Comparison of ENCODE assay signal across 3 cellular contexts in the genomic region with DNA sequence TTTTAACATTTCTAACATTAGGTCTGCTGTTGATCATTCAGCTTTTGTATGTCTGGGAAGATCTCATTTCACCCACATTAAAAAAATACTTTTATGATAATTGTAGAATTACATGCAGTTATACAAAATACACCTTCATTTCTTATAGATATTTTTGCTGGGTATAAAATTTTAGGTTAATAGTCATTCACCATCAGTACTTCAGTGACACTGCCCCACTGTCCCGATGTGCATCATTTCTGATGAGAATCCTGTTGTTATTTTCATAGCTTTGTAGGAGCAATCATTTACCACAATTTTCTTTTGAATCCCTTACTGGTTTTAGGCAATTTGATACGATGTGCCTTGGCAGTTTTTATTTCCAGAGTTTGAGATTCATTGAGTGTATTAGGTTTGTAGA.
TF ChIP-seq lines count a peak whose summit lies in the region.

No MANE protein-coding gene starts in this region.

TF ChIP-seq in HepG2, 621 proteins besides CTCF, POLR2A, EP300 and RAD21:
- no peak for TF ChIP-seq ZNF296 (CRISPR knock-in tag; conservative IDR thresholded peaks at IDR 0.05)
- peak; percentile 100 for TF ChIP-seq ZFP1 (CRISPR knock-in tag; IDR thresholded peaks at IDR 0.05)

TF ChIP-seq in HEK293, 187 proteins besides CTCF, POLR2A, EP300 and RAD21:
- TF ChIP-seq ZNF549 (tag by site-specific recombination; IDR thresholded peaks at IDR 0.05): peak; percentile 25; the same call in 1 of the 2 replicates
- no peak for TF ChIP-seq ZBTB21 (tag by site-specific recombination; IDR thresholded peaks at IDR 0.05)
- no peak for TF ChIP-seq ZNF600 (tag by site-specific recombination; IDR thresholded peaks at IDR 0.05)
- TF ChIP-seq SETDB1 (IDR thresholded peaks at IDR 0.05; ENCODE audit: insufficient read length, low read length): peak; percentile 90
TF ChIP-seq in HEK293: peak in this region for 2.

TF ChIP-seq in K562, 482 proteins besides CTCF, POLR2A, EP300 and RAD21:
- peak in 1 of 2 experiments; percentile 64; a peak in 1 of 3 replicates for TF ChIP-seq CBX3 (IDR thresholded peaks at IDR 0.05; ENCODE audit: borderline replicate concordance in 1 of 2, low read length in 2 of 2)
- peak in 1 of 2 experiments; percentile 12; a peak in 1 of 4 replicates for TF ChIP-seq TRIM24 (IDR thresholded peaks at IDR 0.05)
- TF ChIP-seq RFX1 (IDR thresholded peaks at IDR 0.05): no peak
- no peak for TF ChIP-seq PRPF4 (IDR thresholded peaks at IDR 0.05; ENCODE audit: insufficient read depth, low read depth, low read length, poor library complexity, severe bottlenecking)
- TF ChIP-seq RFX5 (IDR thresholded peaks at IDR 0.05; ENCODE audit: low read depth, low read length): no peak
- TF ChIP-seq, protein P1, sequence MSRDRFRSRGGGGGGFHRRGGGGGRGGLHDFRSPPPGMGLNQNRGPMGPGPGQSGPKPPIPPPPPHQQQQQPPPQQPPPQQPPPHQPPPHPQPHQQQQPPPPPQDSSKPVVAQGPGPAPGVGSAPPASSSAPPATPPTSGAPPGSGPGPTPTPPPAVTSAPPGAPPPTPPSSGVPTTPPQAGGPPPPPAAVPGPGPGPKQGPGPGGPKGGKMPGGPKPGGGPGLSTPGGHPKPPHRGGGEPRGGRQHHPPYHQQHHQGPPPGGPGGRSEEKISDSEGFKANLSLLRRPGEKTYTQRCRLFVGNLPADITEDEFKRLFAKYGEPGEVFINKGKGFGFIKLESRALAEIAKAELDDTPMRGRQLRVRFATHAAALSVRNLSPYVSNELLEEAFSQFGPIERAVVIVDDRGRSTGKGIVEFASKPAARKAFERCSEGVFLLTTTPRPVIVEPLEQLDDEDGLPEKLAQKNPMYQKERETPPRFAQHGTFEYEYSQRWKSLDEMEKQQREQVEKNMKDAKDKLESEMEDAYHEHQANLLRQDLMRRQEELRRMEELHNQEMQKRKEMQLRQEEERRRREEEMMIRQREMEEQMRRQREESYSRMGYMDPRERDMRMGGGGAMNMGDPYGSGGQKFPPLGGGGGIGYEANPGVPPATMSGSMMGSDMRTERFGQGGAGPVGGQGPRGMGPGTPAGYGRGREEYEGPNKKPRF (IDR thresholded peaks at IDR 0.05; ENCODE audit: low read depth, low read length): no peak
- no peak for TF ChIP-seq HEY1 (CRISPR knock-in tag; IDR thresholded peaks at IDR 0.05; ENCODE audit: borderline replicate concordance)
- no peak for TF ChIP-seq ZNF699 (CRISPR knock-in tag; IDR thresholded peaks at IDR 0.05; ENCODE audit: insufficient replicate concordance)
- TF ChIP-seq, protein P2, sequence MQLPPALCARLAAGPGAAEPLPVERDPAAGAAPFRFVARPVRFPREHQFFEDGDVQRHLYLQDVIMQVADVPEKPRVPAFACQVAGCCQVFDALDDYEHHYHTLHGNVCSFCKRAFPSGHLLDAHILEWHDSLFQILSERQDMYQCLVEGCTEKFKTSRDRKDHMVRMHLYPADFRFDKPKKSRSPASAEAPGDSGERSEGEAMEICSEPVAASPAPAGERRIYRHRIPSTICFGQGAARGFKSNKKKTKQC (CRISPR knock-in tag; IDR thresholded peaks at IDR 0.05): no peak
- TF ChIP-seq LARP7 (IDR thresholded peaks at IDR 0.05): no peak
- TF ChIP-seq FIP1L1 (IDR thresholded peaks at IDR 0.05; ENCODE audit: low read depth, low read length, poor library complexity, severe bottlenecking): no peak
- no peak for TF ChIP-seq POU5F1 (IDR thresholded peaks at IDR 0.05; ENCODE audit: borderline replicate concordance, low read depth, low read length, partially characterized antibody)
- TF ChIP-seq SPI1 (IDR thresholded peaks at IDR 0.05; ENCODE audit: borderline replicate concordance, low read depth, low read length): no peak
- TF ChIP-seq, protein P3, sequence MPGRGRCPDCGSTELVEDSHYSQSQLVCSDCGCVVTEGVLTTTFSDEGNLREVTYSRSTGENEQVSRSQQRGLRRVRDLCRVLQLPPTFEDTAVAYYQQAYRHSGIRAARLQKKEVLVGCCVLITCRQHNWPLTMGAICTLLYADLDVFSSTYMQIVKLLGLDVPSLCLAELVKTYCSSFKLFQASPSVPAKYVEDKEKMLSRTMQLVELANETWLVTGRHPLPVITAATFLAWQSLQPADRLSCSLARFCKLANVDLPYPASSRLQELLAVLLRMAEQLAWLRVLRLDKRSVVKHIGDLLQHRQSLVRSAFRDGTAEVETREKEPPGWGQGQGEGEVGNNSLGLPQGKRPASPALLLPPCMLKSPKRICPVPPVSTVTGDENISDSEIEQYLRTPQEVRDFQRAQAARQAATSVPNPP (IDR thresholded peaks at IDR 0.05; ENCODE audit: borderline replicate concordance, insufficient read depth, insufficient read length): no peak
- TF ChIP-seq CSDE1 (IDR thresholded peaks at IDR 0.05): no peak
- TF ChIP-seq ZFP1 (CRISPR knock-in tag; IDR thresholded peaks at IDR 0.05): peak; percentile 98
- no peak for TF ChIP-seq GABPB1 (CRISPR knock-in tag; IDR thresholded peaks at IDR 0.05)
- no peak for TF ChIP-seq ZNF77 (CRISPR knock-in tag; IDR thresholded peaks at IDR 0.05)
- TF ChIP-seq BRD4 (IDR thresholded peaks at IDR 0.05): no peak
- no peak for TF ChIP-seq LEF1 (IDR thresholded peaks at IDR 0.05)
- TF ChIP-seq TRIM28 (IDR thresholded peaks at IDR 0.05): peak; percentile 82; the same call in 1 of the 2 replicates
- TF ChIP-seq ZSCAN29 (IDR thresholded peaks at IDR 0.05): no peak
- no peak for TF ChIP-seq ZZZ3 (IDR thresholded peaks at IDR 0.05)
- no peak for TF ChIP-seq ZNF121 (CRISPR knock-in tag; conservative IDR thresholded peaks at IDR 0.05)
- TF ChIP-seq DACH1 (IDR thresholded peaks at IDR 0.05; ENCODE audit: partially characterized antibody): no peak
- no peak for TF ChIP-seq ZNF778 (CRISPR knock-in tag; IDR thresholded peaks at IDR 0.05)
- TF ChIP-seq ZFX (CRISPR knock-in tag; IDR thresholded peaks at IDR 0.05): no peak
- no peak for TF ChIP-seq KDM2B (CRISPR knock-in tag; IDR thresholded peaks at IDR 0.05)
- TF ChIP-seq, protein P4, sequence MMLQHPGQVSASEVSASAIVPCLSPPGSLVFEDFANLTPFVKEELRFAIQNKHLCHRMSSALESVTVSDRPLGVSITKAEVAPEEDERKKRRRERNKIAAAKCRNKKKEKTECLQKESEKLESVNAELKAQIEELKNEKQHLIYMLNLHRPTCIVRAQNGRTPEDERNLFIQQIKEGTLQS (IDR thresholded peaks at IDR 0.05): no peak
- TF ChIP-seq, protein P4 (CRISPR knock-in tag; conservative IDR thresholded peaks at IDR 0.05): no peak
